In genomic region chr13:98957731-98958442, GRCh38 we compare ENCODE assay signal across 30 cellular contexts. TPM values are rescaled to one million over a fixed set of nuclear protein-coding genes. Genes with fewer than 3 reads are reported as not detected.
DNase-seq lines count a peak whose midpoint lies in the region; ATAC-seq and TF ChIP-seq lines count a peak whose summit lies in the region.
"Had no signal": no experiment of that assay in that cellular context is flagged by ENCODE, and none has a peak within 500 bp of the region (broad histone marks: within the 10 kb centered on the region; RNA-seq: fewer than 3 reads in every experiment).

No MANE protein-coding gene starts in this region.

- ATAC-seq in esophagus mucosa (peak; percentile 27), gastrocnemius medialis (no peak), GM18873 (IDR thresholded peaks at IDR 0.05; ENCODE audit: low FRiP score, unreplicated experiment) (no peak)
- ATAC-seq: natural killer cell, PC-3, T-cell had no signal

- H3K4me1 ChIP-seq in gastrocnemius medialis (peaks cover 16 to 47% of the 10 kb centered on the region in 2 donors), neural progenitor cell (peaks cover 13% of the 10 kb centered on the region)
- H3K4me1 ChIP-seq: colonic mucosa had no signal

- H3K4me3 Mint-ChIP-seq in neural progenitor cell = no peak overlapping the region
- H3K4me3 Mint-ChIP-seq: activated CD4-positive, alpha-beta memory T cell treated with anti-CD3 and anti-CD28 coated beads for 36 hours; activated naive CD4-positive, alpha-beta T cell treated with anti-CD3 and anti-CD28 coated beads, Interleukin-2, amount 50 U/mL, for 24 hours; endodermal cell; HFFc6; natural killer cell; T-cell; type B pancreatic cell had no signal

- DNase-seq in GM03348 (ENCODE audit: low spot score) (peak; percentile 27), MG63 (peak; percentile 5), gastrocnemius medialis (no peak), neural progenitor cell (ENCODE audit: low spot score) (no peak)
- DNase-seq in activated CD8-positive, alpha-beta memory T cell treated with anti-CD3 and anti-CD28 coated beads, Interleukin-2, amount 50 U/mL, for 4 hours = no peak
- DNase-seq: activated CD4-positive, alpha-beta memory T cell treated with anti-CD3 and anti-CD28 coated beads for 36 hours; activated CD4-positive, CD25-positive, alpha-beta regulatory T cell; activated CD8-positive, alpha-beta memory T cell treated with anti-CD3 and anti-CD28 coated beads, Interleukin-2, amount 50 U/mL, for 48 hours; anterior cingulate cortex; colonic mucosa; endodermal cell; HFFc6; Karpas-422; kidney; midbrain; natural killer cell; NCI-H146; NCI-H510A treated with DMSO at 0.1 percent for 48 hours; NK-92 treated with Interleukin-12 subunit alpha and Interleukin-12 subunit beta, amount 100 ng/mL, for 24 hours; PC-3; retina; SIG-M5; T-cell had no signal

- peak overlapping the region in 3 of 4 donors; percentile 9 to 19 (median 17) for H3K27ac ChIP-seq in gastrocnemius medialis
- H3K27ac ChIP-seq in neural progenitor cell = no peak overlapping the region
- H3K27ac ChIP-seq: C4-2B, colonic mucosa, esophagus muscularis mucosa, HL-60 had no signal

- no peaks in the 10 kb centered on the region for H3K27me3 Mint-ChIP-seq in neural progenitor cell (ENCODE audit: insufficient read depth, low read depth)
- H3K27me3 Mint-ChIP-seq: activated CD4-positive, alpha-beta memory T cell treated with anti-CD3 and anti-CD28 coated beads for 36 hours; activated naive CD4-positive, alpha-beta T cell treated with anti-CD3 and anti-CD28 coated beads, Interleukin-2, amount 50 U/mL, for 24 hours; T-cell; type B pancreatic cell had no signal

- in situ Hi-C loops in gastrocnemius medialis (cut with MboI; ENCODE audit: low sequenced_read_pairs in 4 of 4) = no loop called here

- no peaks in the 10 kb centered on the region for H3K27me3 ChIP-seq in MG63
- no peaks in the 10 kb centered on the region for H3K27me3 ChIP-seq in gastrocnemius medialis
- H3K27me3 ChIP-seq in neural progenitor cell = no peaks in the 10 kb centered on the region
- H3K27me3 ChIP-seq: colonic mucosa, esophagus muscularis mucosa had no signal

- no peaks in the 10 kb centered on the region for H3K36me3 Mint-ChIP-seq in neural progenitor cell
- H3K36me3 Mint-ChIP-seq: natural killer cell, type B pancreatic cell had no signal

- H2AFZ ChIP-seq in neural progenitor cell (replicated peaks) = no peak overlapping the region

- H3F3A ChIP-seq in neural progenitor cell (ENCODE audit: low read depth) = peaks cover 11% of the 10 kb centered on the region

- peaks cover 10% of the 10 kb centered on the region for H3K4me1 Mint-ChIP-seq in neural progenitor cell

- TF ChIP-seq CTCF in gastrocnemius medialis (IDR thresholded peaks at IDR 0.05 in 4 of 5, conservative IDR thresholded peaks at IDR 0.05 in 1 of 5) = no peak
- no peak for TF ChIP-seq CTCF in neural progenitor cell (IDR thresholded peaks at IDR 0.05)

- H3K4me3 ChIP-seq in MG63 (no peak overlapping the region), gastrocnemius medialis (no peak overlapping the region), neural progenitor cell (no peak overlapping the region)
- H3K4me3 ChIP-seq: colonic mucosa, esophagus muscularis mucosa had no signal

- no peaks in the 10 kb centered on the region for H4K20me1 ChIP-seq in neural progenitor cell (ENCODE audit: low read depth)

- TF ChIP-seq POLR2A in gastrocnemius medialis (IDR thresholded peaks at IDR 0.05) = no peak

- intact Hi-C loops in gastrocnemius medialis (cut with DNase I; ENCODE audit: low total_unique reads) = no loop called here

- H3K27ac Mint-ChIP-seq in neural progenitor cell = no peak overlapping the region
- H3K27ac Mint-ChIP-seq: activated CD4-positive, alpha-beta memory T cell treated with anti-CD3 and anti-CD28 coated beads for 36 hours; activated naive CD4-positive, alpha-beta T cell treated with anti-CD3 and anti-CD28 coated beads, Interleukin-2, amount 50 U/mL, for 24 hours; endodermal cell; HFFc6; natural killer cell; T-cell; type B pancreatic cell had no signal

- H3K9me3 ChIP-seq in MG63 (no peaks in the 10 kb centered on the region), gastrocnemius medialis (no peaks in the 10 kb centered on the region), neural progenitor cell (ENCODE audit: low read depth) (no peaks in the 10 kb centered on the region)
- H3K9me3 ChIP-seq: colonic mucosa, esophagus muscularis mucosa had no signal

- no peaks in the 10 kb centered on the region for H3K9me3 Mint-ChIP-seq in neural progenitor cell
- H3K9me3 Mint-ChIP-seq: activated CD4-positive, alpha-beta memory T cell treated with anti-CD3 and anti-CD28 coated beads for 36 hours; activated naive CD4-positive, alpha-beta T cell treated with anti-CD3 and anti-CD28 coated beads, Interleukin-2, amount 50 U/mL, for 24 hours; endodermal cell; HFFc6; natural killer cell; T-cell; type B pancreatic cell had no signal

- H3K4me2 ChIP-seq in neural progenitor cell = no peak overlapping the region

- no peak overlapping the region for H3K9ac ChIP-seq in neural progenitor cell

- H3K36me3 ChIP-seq in MG63 = no peaks in the 10 kb centered on the region
- H3K36me3 ChIP-seq in gastrocnemius medialis = no peaks in the 10 kb centered on the region
- no peaks in the 10 kb centered on the region for H3K36me3 ChIP-seq in neural progenitor cell
- H3K36me3 ChIP-seq: colonic mucosa had no signal

- H3K79me2 ChIP-seq in neural progenitor cell (ENCODE audit: low read depth) = no peaks in the 10 kb centered on the region

RNA-seq across cellular contexts. Expression of gene DOCK9, which starts 20.0 kb away (rescaled TPM):
- 1.7 and 2.1 TPM in 2 replicates for total RNA-seq in MG63 (2014; rRNA removed; shearing (Covaris generic); ENCODE audit: low replicate concordance)
- total RNA-seq in esophagus mucosa = 97.3 TPM
- total RNA-seq in gastrocnemius medialis = 10 to 100 TPM; 31.4 to 46.7 (median 45.6) TPM
- total RNA-seq in neural progenitor cell (ENCODE audit: low replicate concordance) = 16.6 and 20.3 TPM in 2 replicates

Comparison
In these comparisons a context has a peak if more than half of its experiments do, and no peak if none do; other contexts are left out.
1. DNase-seq: peak in GM03348 (single experiment) and MG63 (single experiment); none in gastrocnemius medialis (0 of 2), neural progenitor cell (single experiment) and activated CD8-positive, alpha-beta memory T cell treated with anti-CD3 and anti-CD28 coated beads, Interleukin-2, amount 50 U/mL, for 4 hours (single experiment).